ENCODE assay signal across 8 cellular contexts in the genomic region with DNA sequence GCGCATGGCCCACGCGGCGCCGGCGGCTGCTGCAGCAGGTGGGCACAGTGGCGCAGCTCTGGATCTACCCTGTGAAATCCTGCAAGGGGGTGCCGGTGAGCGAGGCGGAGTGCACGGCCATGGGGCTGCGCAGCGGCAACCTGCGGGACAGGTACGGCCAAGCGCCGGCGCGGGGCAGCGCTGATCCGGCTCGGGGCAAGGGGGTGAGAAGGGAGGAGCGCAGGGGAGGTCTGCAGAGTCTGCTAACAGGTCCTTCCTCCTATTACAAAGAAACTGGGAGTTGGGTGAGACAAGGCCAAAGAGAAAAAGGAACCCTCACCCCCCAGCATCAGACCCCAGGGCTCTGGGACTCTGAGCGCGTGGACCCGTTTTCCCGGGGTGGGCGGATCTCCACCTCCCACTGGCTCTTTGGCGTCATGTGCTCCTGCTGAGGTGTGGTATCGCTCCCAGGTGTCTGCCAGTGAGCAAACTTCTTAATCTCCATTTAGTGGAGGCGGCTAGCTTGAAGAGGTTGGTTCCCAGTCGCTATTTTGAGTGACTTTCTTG. TPM values are rescaled to one million over a fixed set of nuclear protein-coding genes. Genes with fewer than 3 reads are reported as not detected.
DNase-seq lines count a peak whose midpoint lies in the region; ATAC-seq, FAIRE-seq and TF ChIP-seq lines count a peak whose summit lies in the region.

No MANE protein-coding gene starts in this region.

- H3K4me1 ChIP-seq in A549 (peaks cover 12% of the 10 kb centered on the region; the same call in 2 of the 3 replicates), right atrium auricular region (peaks cover 0 to 34% of the 10 kb centered on the region in 2 donors), rectal smooth muscle tissue (ENCODE audit: control insufficient read depth, insufficient read depth, low read length) (peaks cover 5% of the 10 kb centered on the region)
- no peaks in the 10 kb centered on the region for H3K4me1 ChIP-seq in CD4-positive, alpha-beta memory T cell (ENCODE audit: insufficient read depth, low read length)

- H3K27ac Mint-ChIP-seq in CD4-positive, alpha-beta memory T cell: no peak overlapping the region

- H3K27me3 Mint-ChIP-seq in CD4-positive, alpha-beta memory T cell: peaks cover 25 to 37% of the 10 kb centered on the region in 2 donors

- H3K36me3 ChIP-seq in right atrium auricular region (peaks cover 7% of the 10 kb centered on the region), rectal smooth muscle tissue (ENCODE audit: control insufficient read depth, insufficient read depth, low read length) (no peaks in the 10 kb centered on the region)
- no peaks in the 10 kb centered on the region for H3K36me3 ChIP-seq in CD4-positive, alpha-beta memory T cell (ENCODE audit: insufficient read depth, low read length)

- no peaks in the 10 kb centered on the region for H3K27me3 ChIP-seq in right atrium auricular region
- H3K27me3 ChIP-seq in rectal smooth muscle tissue (ENCODE audit: control insufficient read depth, insufficient read depth, low read length): no peaks in the 10 kb centered on the region
- peaks cover 8% of the 10 kb centered on the region for H3K27me3 ChIP-seq in CD4-positive, alpha-beta memory T cell (ENCODE audit: insufficient read depth, low read length)

- peak overlapping the region; percentile 26 for H3K9ac ChIP-seq in rectal smooth muscle tissue (ENCODE audit: low read length)

- ATAC-seq in A549 (peak; percentile 57 to 70), GM19025 (IDR thresholded peaks at IDR 0.05; ENCODE audit: low read depth, unreplicated experiment) (peak; percentile 32)

- peak overlapping the region; percentile 61 for H3K4me3 ChIP-seq in A549
- H3K4me3 ChIP-seq in right atrium auricular region: peak overlapping the region; percentile 43 to 57
- H3K4me3 ChIP-seq in rectal smooth muscle tissue (ENCODE audit: low read length): peak overlapping the region; percentile 69
- no peak overlapping the region for H3K4me3 ChIP-seq in CD4-positive, alpha-beta memory T cell (ENCODE audit: low read length in 2 of 2)

- TF ChIP-seq POLR2A in A549 (IDR thresholded peaks at IDR 0.05; ENCODE audit: low read length): no peak

- FAIRE-seq in A549 (lab: Jason Lieb, UNC): no peak

- intact Hi-C loops in CD4-positive, alpha-beta memory T cell (cut with micrococcal nuclease): no loop called here

- DNase-seq in A549 (ENCODE audit: low read depth in 1 of 2, low spot score in 1 of 2): peak; percentile 16 to 58
- DNase-seq in HPDE6-E6E7 (ENCODE audit: extremely low spot score): peak; percentile 85
- DNase-seq in SW480 (ENCODE audit: low spot score): peak; percentile 66
- DNase-seq in right atrium auricular region (ENCODE audit: low spot score): peak; percentile 55
- DNase-seq in NK-92 (lab: John Stamatoyannopoulos, UW; ENCODE audit: unreplicated experiment): no peak
- no peak for DNase-seq in CD4-positive, alpha-beta memory T cell

- CTCF ChIA-PET in A549 (lab: Yijun Ruan, JAX): interaction anchor here (1.5 to 8.3 kb wide), 4 partner anchors 11 to 506 kb away, joined by 3 to 78 read pairs (median 6); no protein-coding TSS in a partner anchor
- CTCF ChIA-PET in CD4-positive, alpha-beta memory T cell (lab: Charles Lee; ENCODE audit: partially characterized antibody): no interaction called here

- no peak for TF ChIP-seq EP300 in A549 (IDR thresholded peaks at IDR 0.05)

- H3K4me2 ChIP-seq in A549: peak overlapping the region; percentile 76

- no peaks in the 10 kb centered on the region for H3K9me3 Mint-ChIP-seq in CD4-positive, alpha-beta memory T cell

- no peaks in the 10 kb centered on the region for H3K4me1 Mint-ChIP-seq in CD4-positive, alpha-beta memory T cell

- TF ChIP-seq CTCF in A549 (IDR thresholded peaks at IDR 0.05) (peak; percentile 3; the same call in 1 of the 3 replicates), right atrium auricular region (IDR thresholded peaks at IDR 0.05) (peak in 1 of 2 donors; percentile 6)

- TF ChIP-seq RAD21 in A549 (conservative IDR thresholded peaks at IDR 0.05 in 1 of 2, IDR thresholded peaks at IDR 0.05 in 1 of 2): no peak; a peak in 1 of 5 replicates

- POLR2A ChIA-PET in A549 (lab: Yijun Ruan, JAX): no interaction called here
- POLR2A ChIA-PET in CD4-positive, alpha-beta memory T cell (lab: Charles Lee; ENCODE audit: partially characterized antibody): no interaction called here

- H3K4me3 Mint-ChIP-seq in CD4-positive, alpha-beta memory T cell: peak overlapping the region in 2 of 8 donors; percentile 26 to 47

- no peaks in the 10 kb centered on the region for H3K36me3 Mint-ChIP-seq in CD4-positive, alpha-beta memory T cell

- 6% methylated on average over 16 of the region's 32 CpGs for WGBS in A549 (ENCODE audit: missing lambda C conversion rate)

- H3K27ac ChIP-seq in A549: peak overlapping the region; percentile 72 to 89
- H3K27ac ChIP-seq in right atrium auricular region: peak overlapping the region in 1 of 2 donors; percentile 62
- H3K27ac ChIP-seq in rectal smooth muscle tissue (ENCODE audit: low read depth, low read length): peak overlapping the region; percentile 65
- no peak overlapping the region for H3K27ac ChIP-seq in CD4-positive, alpha-beta memory T cell (ENCODE audit: low read depth, low read length)

- H3K9me3 ChIP-seq in A549 (no peaks in the 10 kb centered on the region), right atrium auricular region (no peaks in the 10 kb centered on the region)
- no peaks in the 10 kb centered on the region for H3K9me3 ChIP-seq in CD4-positive, alpha-beta memory T cell (ENCODE audit: control insufficient read depth in 1 of 2, low read length in 2 of 2)

TF ChIP-seq in A549, 52 proteins besides CTCF, POLR2A, EP300 and RAD21:
- TF ChIP-seq FOSB (CRISPR knock-in tag; IDR thresholded peaks at IDR 0.05) (no peak), BCL3 (IDR thresholded peaks at IDR 0.05) (no peak), HOXB13 (CRISPR knock-in tag; IDR thresholded peaks at IDR 0.05; ENCODE audit: low read depth) (no peak; the same call in 1 of the 2 replicates), PHF8 (IDR thresholded peaks at IDR 0.05; ENCODE audit: borderline replicate concordance, low read depth) (0 out of 2 replicates have a peak, but pooled peaks have one; percentile 3), ZSCAN20 (CRISPR knock-in tag; IDR thresholded peaks at IDR 0.05) (no peak)
- TF ChIP-seq, protein P1, sequence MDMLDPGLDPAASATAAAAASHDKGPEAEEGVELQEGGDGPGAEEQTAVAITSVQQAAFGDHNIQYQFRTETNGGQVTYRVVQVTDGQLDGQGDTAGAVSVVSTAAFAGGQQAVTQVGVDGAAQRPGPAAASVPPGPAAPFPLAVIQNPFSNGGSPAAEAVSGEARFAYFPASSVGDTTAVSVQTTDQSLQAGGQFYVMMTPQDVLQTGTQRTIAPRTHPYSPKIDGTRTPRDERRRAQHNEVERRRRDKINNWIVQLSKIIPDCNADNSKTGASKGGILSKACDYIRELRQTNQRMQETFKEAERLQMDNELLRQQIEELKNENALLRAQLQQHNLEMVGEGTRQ (IDR thresholded peaks at IDR 0.05): peak; percentile 70
- TF ChIP-seq, protein P2, sequence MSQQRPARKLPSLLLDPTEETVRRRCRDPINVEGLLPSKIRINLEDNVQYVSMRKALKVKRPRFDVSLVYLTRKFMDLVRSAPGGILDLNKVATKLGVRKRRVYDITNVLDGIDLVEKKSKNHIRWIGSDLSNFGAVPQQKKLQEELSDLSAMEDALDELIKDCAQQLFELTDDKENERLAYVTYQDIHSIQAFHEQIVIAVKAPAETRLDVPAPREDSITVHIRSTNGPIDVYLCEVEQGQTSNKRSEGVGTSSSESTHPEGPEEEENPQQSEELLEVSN (IDR thresholded peaks at IDR 0.05; ENCODE audit: borderline replicate concordance, low read depth): 0 out of 2 replicates have a peak, but pooled peaks have one; percentile 48

RNA-seq across cellular contexts. Expression of gene MTARC1, which starts 0.4 kb away (rescaled TPM):
- polyA plus RNA-seq in A549 (2011; rRNA removed) (9.1 and 9.5 TPM in 2 replicates), A549 (2017; fragmentation: RNase III; extraction: RNeasy Plus Mini Kit Qiagen cat#74134 plus additional on column Dnase treatment) (10.1 to 10.9 TPM (median 10.5 TPM) in 3 replicates)
- 5.3 and 6.1 TPM in 2 replicates for polyA plus RNA-seq in A549 (2012; cell fraction: cytosol; rRNA removed)
- 3.1 and 3.5 TPM in 2 replicates for polyA plus RNA-seq in A549 (2012; cell fraction: nucleus; rRNA removed)
- 3.2 and 4.5 TPM in 2 replicates for polyA minus RNA-seq in A549 (2011; rRNA and poly(A)+ RNA removed)
- 1 to 10 TPM; 4.0 to 6.1 TPM for total RNA-seq in right atrium auricular region
- not detected for total RNA-seq in CD4-positive, alpha-beta memory T cell
- polyA plus RNA-seq in CD4-positive, alpha-beta memory T cell: not detected

RNA-seq across cellular contexts. Expression of gene MTARC2, which starts 39.0 kb away (rescaled TPM):
- polyA plus RNA-seq in A549 (2011; rRNA removed) (17.7 and 18.4 TPM in 2 replicates), A549 (2017; fragmentation: RNase III; extraction: RNeasy Plus Mini Kit Qiagen cat#74134 plus additional on column Dnase treatment) (11.1 to 14.6 TPM (median 13.5 TPM) in 3 replicates)
- 7.8 and 10.6 TPM in 2 replicates for polyA plus RNA-seq in A549 (2012; cell fraction: cytosol; rRNA removed)
- 18.3 and 23.4 TPM in 2 replicates for polyA plus RNA-seq in A549 (2012; cell fraction: nucleus; rRNA removed)
- polyA minus RNA-seq in A549 (2011; rRNA and poly(A)+ RNA removed): 4.2 and 7.9 TPM in 2 replicates
- 10 to 100 TPM; 13.6 to 23.6 TPM for total RNA-seq in right atrium auricular region
- total RNA-seq in CD4-positive, alpha-beta memory T cell: not detected
- under 1 TPM in 1 of 2 donors, not detected in 1; 0.25 TPM for polyA plus RNA-seq in CD4-positive, alpha-beta memory T cell

Comparison
In these comparisons a context has a peak if more than half of its experiments do, and no peak if none do; other contexts are left out.
1. DNase-seq: peak in A549 (2 of 2), HPDE6-E6E7 (single experiment), SW480 (single experiment) and right atrium auricular region (single experiment); none in NK-92 (single experiment) and CD4-positive, alpha-beta memory T cell (0 of 5).
2. H3K4me3 ChIP-seq: peak in A549 (single experiment), right atrium auricular region (2 of 2) and rectal smooth muscle tissue (single experiment); none in CD4-positive, alpha-beta memory T cell (0 of 2).
3. RNA of gene MTARC2, which starts 39.0 kb away (total RNA-seq): 13.6 to 23.6 TPM in right atrium auricular region; not detected in CD4-positive, alpha-beta memory T cell; every median in the first group is over 10 times any median in the second.